In the genomic region with DNA sequence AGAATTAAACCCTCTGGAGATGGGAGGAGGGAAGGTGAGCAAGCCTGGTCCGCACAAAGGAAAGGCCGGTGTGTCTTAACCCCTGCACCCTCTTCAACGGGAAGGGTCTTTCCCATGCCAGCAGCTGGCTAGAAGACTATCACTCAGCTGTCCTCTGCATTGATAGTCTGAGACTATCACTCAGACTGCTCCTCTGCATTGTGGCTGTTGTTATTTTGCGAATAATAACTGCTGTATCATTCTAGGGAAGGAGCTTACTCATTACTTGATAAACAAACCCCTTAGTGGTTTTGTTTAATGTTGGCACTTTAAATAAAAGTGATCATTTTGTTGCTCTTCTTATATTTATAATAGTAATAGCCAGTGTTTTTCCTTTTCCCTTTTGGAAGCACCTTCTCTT, we compare ENCODE assay signal across 24 cellular contexts.
"Had no signal": no experiment of that assay in that cellular context is flagged by ENCODE, and none has a peak within 500 bp of the region (broad histone marks: within the 10 kb centered on the region; RNA-seq: fewer than 3 reads in every experiment).

No MANE protein-coding gene starts in this region.

- H3K9me3 Mint-ChIP-seq: naive thymus-derived CD4-positive, alpha-beta T cell; natural killer cell treated with Interleukin-12 subunit alpha and Interleukin-12 subunit beta and Interleukin-15 and Interleukin-18, amount 100 ng/mL, for 72 hours; stimulated activated naive CD8-positive, alpha-beta T cell treated with anti-CD3 and anti-CD28 coated beads, Interleukin-15, Interleukin-2, amounts not matched to agents 100 ng/mL and 50 ng/mL, for 24 hours had no signal

- H3K9me3 ChIP-seq: left ventricle myocardium inferior, mucosa of descending colon, ovary, right atrium auricular region, right lobe of liver, thyroid gland, transverse colon, upper lobe of left lung, vagina had no signal

- H3K4me1 ChIP-seq: right atrium auricular region, right lobe of liver, vagina had no signal

- DNase-seq: islet precursor cell; left ventricle myocardium inferior; mesendoderm; midbrain; mucosa of descending colon; naive thymus-derived CD4-positive, alpha-beta T cell; right lobe of liver; stimulated activated CD4-positive, alpha-beta T cell treated with anti-CD3 and anti-CD28 coated beads, Interleukin-12 subunit alpha, Interleukin-12 subunit beta, amount 100 ng/mL, for 4 hours; stimulated activated CD4-positive, alpha-beta T cell treated with anti-CD3 and anti-CD28 coated beads, Interleukin-15, amount 100 ng/mL, for 24 hours; stimulated activated CD4-positive, alpha-beta T cell treated with anti-CD3 and anti-CD28 coated beads, Interleukin-2, amount 100 ng/mL, for 24 hours; stimulated activated CD4-positive, alpha-beta T cell treated with anti-CD3 and anti-CD28 coated beads, Interleukin-4, amount 100 ng/mL, for 1 hour; stimulated activated naive CD4-positive, alpha-beta T cell; thyroid gland; transverse colon; upper lobe of left lung had no signal

- H3K4me3 ChIP-seq: hepatocyte, left ventricle myocardium inferior, lung, mucosa of descending colon, ovary, right atrium auricular region, right lobe of liver, skin epidermis, thyroid gland, transverse colon, upper lobe of left lung, vagina had no signal

- H3K4me3 Mint-ChIP-seq: naive thymus-derived CD4-positive, alpha-beta T cell; natural killer cell treated with Interleukin-12 subunit alpha and Interleukin-12 subunit beta and Interleukin-15 and Interleukin-18, amount 100 ng/mL, for 72 hours; stimulated activated naive CD8-positive, alpha-beta T cell treated with anti-CD3 and anti-CD28 coated beads, Interleukin-15, Interleukin-2, amounts not matched to agents 100 ng/mL and 50 ng/mL, for 24 hours had no signal

- H3K27ac ChIP-seq: hepatocyte, left ventricle myocardium inferior, ovary, right atrium auricular region, right lobe of liver, skin epidermis, thyroid gland, transverse colon, upper lobe of left lung, vagina had no signal

- H2AFZ ChIP-seq: hepatocyte had no signal

- H3K36me3 ChIP-seq: left ventricle myocardium inferior, ovary, right atrium auricular region, right lobe of liver, thyroid gland, transverse colon, upper lobe of left lung, vagina had no signal

- H3K79me2 ChIP-seq: hepatocyte had no signal

- ATAC-seq: mucosa of descending colon; naive thymus-derived CD4-positive, alpha-beta T cell; natural killer cell treated with Interleukin-12 subunit alpha and Interleukin-12 subunit beta and Interleukin-15 and Interleukin-18, amount 100 ng/mL, for 72 hours; right lobe of liver had no signal

- H3K27me3 ChIP-seq: hepatocyte, ovary, right atrium auricular region, right lobe of liver, thyroid gland, transverse colon, upper lobe of left lung, vagina had no signal

- H3K27ac Mint-ChIP-seq: natural killer cell treated with Interleukin-12 subunit alpha and Interleukin-12 subunit beta and Interleukin-15 and Interleukin-18, amount 100 ng/mL, for 72 hours; progenitor cell of endocrine pancreas; stimulated activated naive CD8-positive, alpha-beta T cell treated with anti-CD3 and anti-CD28 coated beads, Interleukin-15, Interleukin-2, amounts not matched to agents 100 ng/mL and 50 ng/mL, for 24 hours had no signal

- H3K27me3 Mint-ChIP-seq: naive thymus-derived CD4-positive, alpha-beta T cell; natural killer cell treated with Interleukin-12 subunit alpha and Interleukin-12 subunit beta and Interleukin-15 and Interleukin-18, amount 100 ng/mL, for 72 hours; progenitor cell of endocrine pancreas; stimulated activated naive CD8-positive, alpha-beta T cell treated with anti-CD3 and anti-CD28 coated beads, Interleukin-15, Interleukin-2, amounts not matched to agents 100 ng/mL and 50 ng/mL, for 24 hours had no signal

- H3K4me2 ChIP-seq: hepatocyte had no signal
